20 cellular contexts compared by ENCODE assay signal in genomic region chr18:36546028-36546427, GRCh38.
DNase-seq lines count a peak whose midpoint lies in the region; ATAC-seq, FAIRE-seq and TF ChIP-seq lines count a peak whose summit lies in the region.
"Had no signal": no experiment of that assay in that cellular context is flagged by ENCODE, and none has a peak within 500 bp of the region (broad histone marks: within the 10 kb centered on the region; RNA-seq: fewer than 3 reads in every experiment).

No MANE protein-coding gene starts in this region.

- no peaks in the 10 kb centered on the region for H4K20me1 ChIP-seq in hepatocyte (ENCODE audit: insufficient read depth, poor library complexity, severe bottlenecking)

- H3K4me3 ChIP-seq in bronchial epithelial cell (ENCODE audit: low read depth, low read length) (no peak overlapping the region), heart left ventricle (no peak overlapping the region), hepatocyte (no peak overlapping the region), upper lobe of right lung (no peak overlapping the region), coronary artery (no peak overlapping the region)
- H3K4me3 ChIP-seq: GM23338 had no signal

- H3K36me3 ChIP-seq in bronchial epithelial cell (ENCODE audit: control insufficient read depth, insufficient read depth, low read length) (no peaks in the 10 kb centered on the region), heart left ventricle (no peaks in the 10 kb centered on the region), hepatocyte (replicated peaks; ENCODE audit: insufficient read depth, low read depth) (no peaks in the 10 kb centered on the region), upper lobe of right lung (no peaks in the 10 kb centered on the region)

- ATAC-seq in heart left ventricle (peak; percentile 53 to 72 (median 61)), upper lobe of right lung (peak; percentile 62)
- ATAC-seq: GM23338, HCT116, PC-3 had no signal

- intact Hi-C loops in heart left ventricle (cut with DNase I) = loop anchor here in 2 of 10 donors (10.0 kb wide), 2 partner anchors 61 to 71 kb away; no protein-coding TSS in a partner anchor
- intact Hi-C loops in upper lobe of right lung (cut with DNase I) = no loop called here

- no peaks in the 10 kb centered on the region for H3K27me3 ChIP-seq in bronchial epithelial cell (ENCODE audit: control insufficient read depth, insufficient read depth, low read length)
- no peaks in the 10 kb centered on the region for H3K27me3 ChIP-seq in heart left ventricle
- no peaks in the 10 kb centered on the region for H3K27me3 ChIP-seq in hepatocyte
- no peaks in the 10 kb centered on the region for H3K27me3 ChIP-seq in upper lobe of right lung

- WGBS in heart left ventricle, 4 donors = 30 to 45% (median 34%) methylated on average over 3 of the region's 3 CpGs
- WGBS in hepatocyte (ENCODE audit: low lambda C conversion rate, missing lambda C conversion rate) = 80% methylated on average over 3 of the region's 3 CpGs

- H3K27ac ChIP-seq in heart left ventricle (peak overlapping the region in 8 of 12 donors; percentile 8 to 36 (median 26)), hepatocyte (no peak overlapping the region), upper lobe of right lung (no peak overlapping the region), coronary artery (no peak overlapping the region)

- DNase-seq in bronchial epithelial cell (ENCODE audit: low read depth) = no peak
- no peak for DNase-seq in heart left ventricle
- DNase-seq in hepatocyte (ENCODE audit: low spot score) = no peak
- DNase-seq in upper lobe of right lung = no peak
- DNase-seq in H54 (ENCODE audit: insufficient read length, low spot score) = no peak
- no peak for DNase-seq in OCI-M1 (lab: John Stamatoyannopoulos, UW)
- DNase-seq in coronary artery (ENCODE audit: low spot score) = no peak
- DNase-seq: CD4-positive, CD25-positive, alpha-beta regulatory T cell; COR-L47; DMS 273 treated with DMSO at 0.1 percent for 48 hours; MV-4-11; NCI-H1105 treated with DMSO at 0.1 percent for 48 hours; NCI-H2029 treated with DMSO at 0.1 percent for 48 hours; NCI-H2171 treated with DMSO at 0.1 percent for 48 hours; NCI-H526; PC-3; SIG-M5; SK-N-SH had no signal

- TF ChIP-seq CTCF in bronchial epithelial cell (IDR thresholded peaks at IDR 0.05; ENCODE audit: insufficient read depth, low read length, severe bottlenecking) = no peak
- TF ChIP-seq CTCF in heart left ventricle (IDR thresholded peaks at IDR 0.05) = no peak
- no peak for TF ChIP-seq CTCF in hepatocyte (IDR thresholded peaks at IDR 0.05; ENCODE audit: poor library complexity)
- no peak for TF ChIP-seq CTCF in upper lobe of right lung (IDR thresholded peaks at IDR 0.05)
- no peak for TF ChIP-seq CTCF in coronary artery (IDR thresholded peaks at IDR 0.05)

- H3K79me2 ChIP-seq in hepatocyte = no peaks in the 10 kb centered on the region

- TF ChIP-seq POLR2A in heart left ventricle (IDR thresholded peaks at IDR 0.05) (no peak), H54 (IDR thresholded peaks at IDR 0.05; ENCODE audit: low read depth, low read length) (no peak)

- H3K9me3 ChIP-seq in heart left ventricle (peaks cover 0 to 16% (median 0%) of the 10 kb centered on the region in 12 donors), hepatocyte (ENCODE audit: low read depth) (no peaks in the 10 kb centered on the region), upper lobe of right lung (peaks cover 5% of the 10 kb centered on the region)
- H3K9me3 ChIP-seq: SK-N-SH had no signal

- FAIRE-seq in bronchial epithelial cell (lab: Jason Lieb, UNC) = peak; percentile 75
- FAIRE-seq in H54 (lab: Jason Lieb, UNC) = no peak

- H3K4me1 ChIP-seq in heart left ventricle (peaks cover 0 to 35% (median 11%) of the 10 kb centered on the region in 12 donors), hepatocyte (ENCODE audit: insufficient read depth) (no peaks in the 10 kb centered on the region), upper lobe of right lung (no peaks in the 10 kb centered on the region)

- H3K9me2 ChIP-seq in hepatocyte (replicated peaks; ENCODE audit: insufficient read depth) = no peaks in the 10 kb centered on the region
- H3K9me2 ChIP-seq: SK-N-SH had no signal

- H2AFZ ChIP-seq in hepatocyte = no peak overlapping the region
- H2AFZ ChIP-seq: GM23338 had no signal

- H3K4me2 ChIP-seq in hepatocyte = peak overlapping the region; percentile 37
- H3K4me2 ChIP-seq: GM23338, SK-N-SH had no signal

Comparison
In these comparisons a context has a peak if more than half of its experiments do, and no peak if none do; other contexts are left out.
1. H3K27ac ChIP-seq: peak in heart left ventricle (8 of 12); none in hepatocyte (single experiment), upper lobe of right lung (single experiment) and coronary artery (0 of 2).